7 cellular contexts compared by ENCODE assay signal in the genomic region with DNA sequence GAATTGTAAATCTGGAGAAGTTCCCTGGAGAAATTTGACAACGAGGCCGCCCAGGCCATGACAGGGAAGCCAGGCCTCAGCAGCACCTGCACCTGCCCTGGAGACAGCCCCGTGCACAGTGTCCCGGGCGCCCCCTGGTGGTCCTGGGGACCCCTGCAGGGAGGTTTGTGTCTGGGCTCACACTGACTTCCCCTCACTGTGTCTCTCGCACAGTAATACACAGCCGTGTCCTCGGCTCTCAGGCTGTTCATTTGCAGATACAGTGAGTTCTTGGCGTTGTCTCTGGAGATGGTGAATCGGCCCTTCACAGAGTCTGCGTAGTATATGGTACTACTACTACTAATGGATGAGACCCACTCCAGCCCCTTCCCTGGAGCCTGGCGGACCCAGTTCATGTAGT.
DNase-seq lines count a peak whose midpoint lies in the region; ATAC-seq and TF ChIP-seq lines count a peak whose summit lies in the region.
"Not testable (repeated sequence)": the region's sequence is repeated elsewhere in the genome, so short reads cannot be mapped to it uniquely, and the experiment has no call there.

No MANE protein-coding gene starts in this region.

- in situ Hi-C loops in Panc1 (cut with HindIII; ENCODE audit: low pct_unique_long_range_greater_than_20kb, low sequenced_read_pairs) = not testable (repeated sequence)

- H3K79me2 ChIP-seq in DND-41 (ENCODE audit: insufficient read depth, low read length) = not testable (repeated sequence)

- H3K27ac Mint-ChIP-seq in activated CD4-positive, alpha-beta memory T cell treated with anti-CD3 and anti-CD28 coated beads for 36 hours; activated T-helper 17 cell treated with anti-CD3 and anti-CD28 coated beads, Interleukin-2, amount 50 U/mL, for 72 hours; natural killer cell treated with Interleukin-12 subunit alpha and Interleukin-12 subunit beta and Interleukin-15 and Interleukin-18, amount 100 ng/mL, for 72 hours: not testable (repeated sequence)
- peak overlapping the region; percentile 88 for H3K27ac Mint-ChIP-seq in central memory CD8-positive, alpha-beta T cell (ENCODE audit: low read depth)

- not testable (repeated sequence) for H3K36me3 Mint-ChIP-seq in activated CD4-positive, alpha-beta memory T cell treated with anti-CD3 and anti-CD28 coated beads for 36 hours; activated T-helper 17 cell treated with anti-CD3 and anti-CD28 coated beads, Interleukin-2, amount 50 U/mL, for 72 hours (ENCODE audit: low read depth); central memory CD8-positive, alpha-beta T cell (ENCODE audit: insufficient read depth); natural killer cell treated with Interleukin-12 subunit alpha and Interleukin-12 subunit beta and Interleukin-15 and Interleukin-18, amount 100 ng/mL, for 72 hours

- not testable (repeated sequence) for H4K20me1 ChIP-seq in DND-41 (ENCODE audit: insufficient read depth, low read length)

- BruUV-seq in Panc1 (replicated peaks; lab: Mats Ljungman, UMichigan) = not testable (repeated sequence)

- H3K36me3 ChIP-seq in DND-41 (ENCODE audit: insufficient read depth, low read length); Panc1 (ENCODE audit: control insufficient read depth, insufficient read depth, low read length): not testable (repeated sequence)

- POLR2A ChIA-PET in Panc1 (lab: Charles Lee); activated CD4-positive, alpha-beta memory T cell treated with anti-CD3 and anti-CD28 coated beads for 36 hours (lab: Charles Lee): not testable (repeated sequence)

- not testable (repeated sequence) for DNase-seq in DND-41; Panc1 (ENCODE audit: low read depth, low spot score); central memory CD8-positive, alpha-beta T cell (ENCODE audit: low spot score in 2 of 2); natural killer cell treated with Interleukin-12 subunit alpha and Interleukin-12 subunit beta and Interleukin-15 and Interleukin-18, amount 100 ng/mL, for 72 hours (ENCODE audit: low spot score)
- DNase-seq in NAMALWA (ENCODE audit: low spot score) = peak; percentile 36
- DNase-seq in activated CD4-positive, alpha-beta memory T cell treated with anti-CD3 and anti-CD28 coated beads for 36 hours = peak; percentile 27

- peak; percentile 53; the same call in 1 of the 3 replicates for ATAC-seq in DND-41 (ENCODE audit: insufficient read depth, low read depth)
- not testable (repeated sequence) for ATAC-seq in Panc1; natural killer cell treated with Interleukin-12 subunit alpha and Interleukin-12 subunit beta and Interleukin-15 and Interleukin-18, amount 100 ng/mL, for 72 hours
- ATAC-seq in activated T-helper 17 cell treated with anti-CD3 and anti-CD28 coated beads, Interleukin-2, amount 50 U/mL, for 72 hours (replicated peaks) = peak; percentile 48
- peak; percentile 26 for ATAC-seq in central memory CD8-positive, alpha-beta T cell (replicated peaks; ENCODE audit: extremely low read depth, poor library complexity, severe bottlenecking)

- H3K4me2 ChIP-seq in DND-41 (ENCODE audit: insufficient read depth, low read length) = not testable (repeated sequence)

- H3K9ac ChIP-seq in DND-41 (ENCODE audit: low read depth, low read length) = not testable (repeated sequence)

- CTCF ChIA-PET in Panc1 (lab: Charles Lee) = not testable (repeated sequence)
- CTCF ChIA-PET in activated CD4-positive, alpha-beta memory T cell treated with anti-CD3 and anti-CD28 coated beads for 36 hours (lab: Charles Lee) = interaction anchor here (0.9 kb wide), 1 partner anchor 48 kb away, joined by 3 read pairs; no protein-coding TSS in a partner anchor

- H3K4me3 Mint-ChIP-seq in activated CD4-positive, alpha-beta memory T cell treated with anti-CD3 and anti-CD28 coated beads for 36 hours = not testable (repeated sequence)
- H3K4me3 Mint-ChIP-seq in activated T-helper 17 cell treated with anti-CD3 and anti-CD28 coated beads, Interleukin-2, amount 50 U/mL, for 72 hours = peak overlapping the region; percentile 5
- H3K4me3 Mint-ChIP-seq in central memory CD8-positive, alpha-beta T cell = peak overlapping the region; percentile 40
- H3K4me3 Mint-ChIP-seq in natural killer cell treated with Interleukin-12 subunit alpha and Interleukin-12 subunit beta and Interleukin-15 and Interleukin-18, amount 100 ng/mL, for 72 hours = peak overlapping the region; percentile 46

- H3K27me3 ChIP-seq in DND-41 (ENCODE audit: insufficient read depth, low read length, poor library complexity); Panc1 (ENCODE audit: control insufficient read depth, insufficient read depth, low read length): not testable (repeated sequence)

- H3K9me3 ChIP-seq in DND-41 (ENCODE audit: insufficient read depth, low read length, severe bottlenecking); Panc1 (ENCODE audit: control insufficient read depth, insufficient read depth, low read depth, low read length): not testable (repeated sequence)

- H3K4me1 Mint-ChIP-seq in activated CD4-positive, alpha-beta memory T cell treated with anti-CD3 and anti-CD28 coated beads for 36 hours (ENCODE audit: low read depth) = peaks cover 24% of the 10 kb centered on the region
- H3K4me1 Mint-ChIP-seq in activated T-helper 17 cell treated with anti-CD3 and anti-CD28 coated beads, Interleukin-2, amount 50 U/mL, for 72 hours = peaks cover 22% of the 10 kb centered on the region
- peaks cover 41% of the 10 kb centered on the region for H3K4me1 Mint-ChIP-seq in central memory CD8-positive, alpha-beta T cell
- peaks cover 13 to 64% of the 10 kb centered on the region in 2 donors for H3K4me1 Mint-ChIP-seq in natural killer cell treated with Interleukin-12 subunit alpha and Interleukin-12 subunit beta and Interleukin-15 and Interleukin-18, amount 100 ng/mL, for 72 hours (ENCODE audit: low read depth in 2 of 2)

- not testable (repeated sequence) for H3K4me1 ChIP-seq in DND-41 (ENCODE audit: insufficient read depth, low read length); Panc1 (ENCODE audit: control insufficient read depth, insufficient read depth, low read length)

- not testable (repeated sequence) for H3K9me3 Mint-ChIP-seq in activated CD4-positive, alpha-beta memory T cell treated with anti-CD3 and anti-CD28 coated beads for 36 hours; activated T-helper 17 cell treated with anti-CD3 and anti-CD28 coated beads, Interleukin-2, amount 50 U/mL, for 72 hours; central memory CD8-positive, alpha-beta T cell; natural killer cell treated with Interleukin-12 subunit alpha and Interleukin-12 subunit beta and Interleukin-15 and Interleukin-18, amount 100 ng/mL, for 72 hours

- not testable (repeated sequence) for H2AFZ ChIP-seq in DND-41 (ENCODE audit: low read depth, low read length)

- not testable (repeated sequence) for H3K4me3 ChIP-seq in DND-41 (ENCODE audit: low read depth in 1 of 2, low read length in 2 of 2); Panc1 (ENCODE audit: low read depth in 2 of 2, low read length in 2 of 2)

- not testable (repeated sequence) for TF ChIP-seq CTCF in DND-41 (IDR thresholded peaks at IDR 0.05; ENCODE audit: borderline replicate concordance, extremely low read depth, low read length, poor library complexity, severe bottlenecking)
- peak; percentile 84 for TF ChIP-seq CTCF in Panc1 (IDR thresholded peaks at IDR 0.05)

- intact Hi-C loops in Panc1 (cut with micrococcal nuclease; ENCODE audit: unreplicated experiment); activated CD4-positive, alpha-beta memory T cell treated with anti-CD3 and anti-CD28 coated beads for 36 hours (cut with micrococcal nuclease): not testable (repeated sequence)

- not testable (repeated sequence) for H3K27ac ChIP-seq in DND-41 (ENCODE audit: low read length); Panc1 (ENCODE audit: low read length)

- not testable (repeated sequence) for H3K27me3 Mint-ChIP-seq in activated CD4-positive, alpha-beta memory T cell treated with anti-CD3 and anti-CD28 coated beads for 36 hours; activated T-helper 17 cell treated with anti-CD3 and anti-CD28 coated beads, Interleukin-2, amount 50 U/mL, for 72 hours; central memory CD8-positive, alpha-beta T cell; natural killer cell treated with Interleukin-12 subunit alpha and Interleukin-12 subunit beta and Interleukin-15 and Interleukin-18, amount 100 ng/mL, for 72 hours
